In genomic region chr1:1232224-1232800, GRCh38 we compare ENCODE assay signal across 7 cellular contexts. TPM values are rescaled to one million over a fixed set of nuclear protein-coding genes. Genes with fewer than 3 reads are reported as not detected.
DNase-seq lines count a peak whose midpoint lies in the region; ATAC-seq and TF ChIP-seq lines count a peak whose summit lies in the region.

Gene B3GALT6, plus strand, starts transcription at chr1:1232237. Its CDS starts 42 bp downstream, at chr1:1232279.

- no TSS peak for BruUV-seq in PC-3 (replicated peaks; lab: Mats Ljungman, UMichigan)

- TF ChIP-seq CTCF in PC-3 (conservative IDR thresholded peaks at IDR 0.05; ENCODE audit: low read depth, low read length) = no peak
- TF ChIP-seq CTCF in epithelial cell of esophagus (IDR thresholded peaks at IDR 0.05; ENCODE audit: insufficient read depth, low read depth, low read length, missing control alignments) = no peak

- no peaks in the 10 kb centered on the region for H3K9me2 ChIP-seq in PC-3 (replicated peaks; ENCODE audit: low read length)

- ATAC-seq in GM21447 (IDR thresholded peaks at IDR 0.05; ENCODE audit: unreplicated experiment) (peak; percentile 2), PC-3 (no peak; the same call in 1 of the 2 replicates), HG03439 (IDR thresholded peaks at IDR 0.05; ENCODE audit: unreplicated experiment) (no peak), GM18511 (IDR thresholded peaks at IDR 0.05; ENCODE audit: unreplicated experiment) (no peak)

- DNase-seq in PC-3 = no peak
- no peak for DNase-seq in epithelial cell of esophagus (ENCODE audit: low read depth)
- DNase-seq in NCI-H345 treated with DMSO at 0.1 percent for 48 hours (lab: John Stamatoyannopoulos, UW; ENCODE audit: unreplicated experiment) = no peak

- CTCF ChIA-PET in PC-3 (lab: Charles Lee) = interaction anchor here (2.3 kb wide), 1 partner anchor 110 kb away, joined by 17 read pairs; no protein-coding TSS in a partner anchor

- H3K4me3 ChIP-seq in PC-3 (ENCODE audit: low read length) (peak within 1 kb of the TSS; percentile 81), epithelial cell of esophagus (ENCODE audit: low read length) (peak within 1 kb of the TSS; percentile 95), neuron (ENCODE audit: low read length) (peak within 1 kb of the TSS; percentile 89)

- intact Hi-C loops in PC-3 (cut with micrococcal nuclease) = no loop called here

- H3K9me3 ChIP-seq in PC-3 (ENCODE audit: low read length) = no peaks in the 10 kb centered on the region
- peaks cover 2% of the 10 kb centered on the region for H3K9me3 ChIP-seq in neuron (ENCODE audit: low read length)

- peaks cover 79% of the 10 kb centered on the region for H3K79me2 ChIP-seq in PC-3 (ENCODE audit: low read length)

- peak within 1 kb of the TSS; percentile 95 for H3K9ac ChIP-seq in PC-3 (ENCODE audit: low read length)

- H3K27me3 ChIP-seq in PC-3 (ENCODE audit: low read length) = no peaks in the 10 kb centered on the region
- no peaks in the 10 kb centered on the region for H3K27me3 ChIP-seq in neuron (ENCODE audit: insufficient read depth, low read length)

- H3K27ac ChIP-seq in PC-3 (ENCODE audit: low read length) = peak within 1 kb of the TSS; percentile 47

- H3F3A ChIP-seq in PC-3 (ENCODE audit: low read length, unreplicated experiment) = no peaks in the 10 kb centered on the region

- H3K36me3 ChIP-seq in PC-3 (ENCODE audit: low read depth, low read length) (peaks cover 19% of the 10 kb centered on the region), neuron (ENCODE audit: insufficient read depth, low read length) (peaks cover 20% of the 10 kb centered on the region)

- peak within 1 kb of the TSS; percentile 84 for H3K4me2 ChIP-seq in PC-3 (ENCODE audit: low read length)

- POLR2A ChIA-PET in PC-3 (lab: Charles Lee; ENCODE audit: unreplicated experiment) = interaction anchor here (0.5 kb wide), 1 partner anchor 37 kb away, joined by 4 read pairs; no protein-coding TSS in a partner anchor

- peaks cover 43% of the 10 kb centered on the region for H3K4me1 ChIP-seq in PC-3 (ENCODE audit: insufficient read depth, low read length)
- peaks cover 19% of the 10 kb centered on the region for H3K4me1 ChIP-seq in neuron (ENCODE audit: insufficient read depth, low read length)

- peaks cover 18% of the 10 kb centered on the region for H4K20me1 ChIP-seq in PC-3 (ENCODE audit: low read length)

- H2AFZ ChIP-seq in PC-3 (ENCODE audit: low read length) (peak within 1 kb of the TSS; percentile 50), neuron (ENCODE audit: low read depth, low read length) (peak within 1 kb of the TSS; percentile 55)

RNA-seq across cellular contexts. Expression of gene B3GALT6, which starts in this region (rescaled TPM):
- total RNA-seq in PC-3 (2014; rRNA removed) = 74.0 and 92.2 TPM in 2 replicates
